ENCODE assay signal across 8 cellular contexts in the genomic region with DNA sequence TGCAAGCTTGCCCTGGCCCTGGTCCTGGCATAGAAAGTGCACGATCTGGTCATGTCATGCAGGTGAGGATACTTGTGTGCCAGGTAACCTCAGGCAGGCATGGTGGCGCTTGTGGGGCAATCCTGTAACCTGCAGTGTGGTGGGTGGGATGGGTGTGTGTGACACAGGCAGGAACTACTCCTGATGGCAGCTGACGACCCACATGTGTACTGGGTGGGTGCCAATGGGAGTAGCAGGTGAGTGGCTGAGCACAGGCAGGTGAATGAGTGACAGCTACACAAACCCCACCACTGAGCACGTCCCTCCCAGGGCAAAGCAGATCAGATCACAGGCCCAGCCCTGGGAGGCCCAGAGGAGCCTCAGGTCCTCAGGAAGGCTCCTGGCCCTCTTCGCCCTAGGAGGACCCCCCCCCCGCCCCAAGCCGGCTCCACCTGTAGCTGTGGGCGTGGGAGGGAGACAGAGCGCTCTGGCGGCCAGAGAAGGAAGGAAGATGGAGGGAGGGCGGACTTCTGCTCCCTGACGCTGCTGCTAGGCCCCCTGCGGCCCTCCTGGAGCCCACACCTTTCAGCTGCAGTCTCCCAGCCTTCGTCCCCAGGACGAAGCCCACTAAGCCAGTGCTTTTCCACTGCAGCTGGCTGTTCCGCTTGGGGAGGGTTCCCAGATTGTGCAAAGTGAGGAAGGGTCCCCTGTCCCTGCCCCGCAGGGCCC. TPM values are rescaled to one million over a fixed set of nuclear protein-coding genes. Genes with fewer than 3 reads are reported as not detected.
DNase-seq lines count a peak whose midpoint lies in the region; ATAC-seq, FAIRE-seq and TF ChIP-seq lines count a peak whose summit lies in the region.

No MANE protein-coding gene starts in this region.

- H3K36me3 ChIP-seq in keratinocyte (ENCODE audit: control insufficient read depth in 2 of 2, extremely low read depth in 1 of 2, insufficient read depth in 2 of 2, low read length in 2 of 2) (no peaks in the 10 kb centered on the region), subcutaneous abdominal adipose tissue (ENCODE audit: control insufficient read depth in 5 of 5, insufficient read depth in 5 of 5, low read length in 5 of 5) (peaks cover 11 to 18% (median 14%) of the 10 kb centered on the region in 5 donors)

- no peaks in the 10 kb centered on the region for H3K9me3 Mint-ChIP-seq in activated CD8-positive, alpha-beta T cell treated with anti-CD3 and anti-CD28 coated beads, Interleukin-2, amount 10 ng/mL, durations not matched to agents 7 days and 5 days (ENCODE audit: insufficient read depth)

- no peak overlapping the region for H2AFZ ChIP-seq in keratinocyte (ENCODE audit: control insufficient read depth, low read length)

- H3K4me3 ChIP-seq in keratinocyte (ENCODE audit: control insufficient read depth in 2 of 3, extremely low read depth in 1 of 3, insufficient read depth in 2 of 3, low read depth in 1 of 3, low read length in 3 of 3) (peak overlapping the region; percentile 86 to 88 (median 86)), subcutaneous abdominal adipose tissue (ENCODE audit: low read depth in 1 of 5, low read length in 5 of 5) (peak overlapping the region; percentile 71 to 97 (median 85))

- H3K9ac ChIP-seq in keratinocyte (ENCODE audit: control insufficient read depth, extremely low read depth, insufficient read depth, low read length) (peak overlapping the region; percentile 90), subcutaneous abdominal adipose tissue (ENCODE audit: low read length in 5 of 5) (peak overlapping the region in 3 of 5 donors; percentile 92 to 98 (median 96))

- FAIRE-seq in keratinocyte (lab: Jason Lieb, UNC): no peak

- no peak overlapping the region for H3K27ac Mint-ChIP-seq in activated CD8-positive, alpha-beta T cell treated with anti-CD3 and anti-CD28 coated beads, Interleukin-2, amount 10 ng/mL, durations not matched to agents 7 days and 5 days

- H3K4me1 ChIP-seq in keratinocyte (ENCODE audit: control insufficient read depth, extremely low read depth, insufficient read depth, low read length): peaks cover 16% of the 10 kb centered on the region
- H3K4me1 ChIP-seq in subcutaneous abdominal adipose tissue (ENCODE audit: control insufficient read depth in 5 of 5, insufficient read depth in 5 of 5, low read length in 5 of 5): peaks cover 7 to 33% (median 26%) of the 10 kb centered on the region in 5 donors

- H3K27me3 Mint-ChIP-seq in activated CD8-positive, alpha-beta T cell treated with anti-CD3 and anti-CD28 coated beads, Interleukin-2, amount 10 ng/mL, durations not matched to agents 7 days and 5 days (ENCODE audit: low read depth): no peaks in the 10 kb centered on the region

- dilution Hi-C loops in keratinocyte (cut with MboI; ENCODE audit: extremely low pct_ligation_motif_present, low sequenced_read_pairs): no loop called here

- H3K4me1 Mint-ChIP-seq in activated CD8-positive, alpha-beta T cell treated with anti-CD3 and anti-CD28 coated beads, Interleukin-2, amount 10 ng/mL, durations not matched to agents 7 days and 5 days (ENCODE audit: low read depth): peaks cover 22% of the 10 kb centered on the region

- no peaks in the 10 kb centered on the region for H3K79me2 ChIP-seq in keratinocyte (ENCODE audit: control insufficient read depth, insufficient read depth, low read length)

- no peaks in the 10 kb centered on the region for H3K9me1 ChIP-seq in keratinocyte (ENCODE audit: control insufficient read depth, extremely low read depth, insufficient read depth, low read length)

- peak overlapping the region; percentile 37 for H3K4me3 Mint-ChIP-seq in activated CD8-positive, alpha-beta T cell treated with anti-CD3 and anti-CD28 coated beads, Interleukin-2, amount 10 ng/mL, durations not matched to agents 7 days and 5 days

- H3K27me3 ChIP-seq in keratinocyte (ENCODE audit: control insufficient read depth, extremely low read depth, insufficient read depth, low read length) (no peaks in the 10 kb centered on the region), subcutaneous abdominal adipose tissue (ENCODE audit: control insufficient read depth in 5 of 5, insufficient read depth in 4 of 5, low read length in 5 of 5) (peaks cover 0 to 6% (median 0%) of the 10 kb centered on the region in 5 donors)

- DNase-seq in SHP77 (lab: John Stamatoyannopoulos, UW) (peak; percentile 2 to 19), SHP77 treated with DMSO at 0.1 percent for 48 hours (lab: John Stamatoyannopoulos, UW) (no peak), keratinocyte (ENCODE audit: low read depth, low spot score) (no peak)
- no peak for DNase-seq in activated CD8-positive, alpha-beta T cell treated with anti-CD3 and anti-CD28 coated beads, Interleukin-2, amount 10 ng/mL, durations not matched to agents 7 days and 5 days

- no peak overlapping the region for H3K27ac ChIP-seq in keratinocyte (ENCODE audit: control insufficient read depth, insufficient read depth, low read length)
- H3K27ac ChIP-seq in subcutaneous abdominal adipose tissue (ENCODE audit: low read depth, low read length): no peak overlapping the region

- TF ChIP-seq CTCF in keratinocyte (optimal IDR thresholded peaks at IDR 0.05 in 1 of 3, IDR thresholded peaks at IDR 0.05 in 1 of 3, conservative IDR thresholded peaks at IDR 0.05 in 1 of 3; ENCODE audit: extremely low read depth in 1 of 3, insufficient read depth in 2 of 3, low read length in 3 of 3): no peak

- POLR2A ChIA-PET in activated CD8-positive, alpha-beta T cell treated with anti-CD3 and anti-CD28 coated beads, Interleukin-2, amount 10 ng/mL, durations not matched to agents 7 days and 5 days (lab: Charles Lee): no interaction called here

- peak overlapping the region; percentile 99 for H3K4me2 ChIP-seq in keratinocyte (ENCODE audit: control insufficient read depth, extremely low read depth, insufficient read depth, low read depth, low read length)

- no peak for ATAC-seq in activated CD8-positive, alpha-beta T cell treated with anti-CD3 and anti-CD28 coated beads, Interleukin-2, amount 10 ng/mL, durations not matched to agents 7 days and 5 days
- no peak for ATAC-seq in GM19467 (IDR thresholded peaks at IDR 0.05; ENCODE audit: unreplicated experiment)
- ATAC-seq in GM19455 (IDR thresholded peaks at IDR 0.05; ENCODE audit: unreplicated experiment): no peak
- ATAC-seq in GM21576 (IDR thresholded peaks at IDR 0.05; ENCODE audit: unreplicated experiment): no peak

- H3K9me3 ChIP-seq in keratinocyte (ENCODE audit: control insufficient read depth, low read depth, low read length) (no peaks in the 10 kb centered on the region), subcutaneous abdominal adipose tissue (ENCODE audit: control insufficient read depth in 5 of 5, low read length in 5 of 5) (peaks cover 0 to 5% (median 2%) of the 10 kb centered on the region in 5 donors)

- CTCF ChIA-PET in activated CD8-positive, alpha-beta T cell treated with anti-CD3 and anti-CD28 coated beads, Interleukin-2, amount 10 ng/mL, durations not matched to agents 7 days and 5 days (lab: Charles Lee): interaction anchor here (0.9 kb wide), 1 partner anchor 34 kb away, joined by 3 read pairs; no protein-coding TSS in a partner anchor

- H4K20me1 ChIP-seq in keratinocyte (ENCODE audit: control insufficient read depth, extremely low read depth, insufficient read depth, low read length): no peaks in the 10 kb centered on the region

- peaks cover 15% of the 10 kb centered on the region for H3K36me3 Mint-ChIP-seq in activated CD8-positive, alpha-beta T cell treated with anti-CD3 and anti-CD28 coated beads, Interleukin-2, amount 10 ng/mL, durations not matched to agents 7 days and 5 days (ENCODE audit: low read depth)

RNA-seq across cellular contexts. Expression of gene ZNF181, which starts 1.3 kb away (rescaled TPM):
- 1 to 10 TPM; 3.8 to 4.1 TPM for total RNA-seq in activated CD8-positive, alpha-beta T cell treated with anti-CD3 and anti-CD28 coated beads, Interleukin-2, amount 10 ng/mL, durations not matched to agents 7 days and 5 days
- polyA plus RNA-seq in keratinocyte: 2.9 to 4.5 TPM (median 4.0 TPM) in 3 replicates
- polyA plus RNA-seq in keratinocyte (2011; ENCODE audit: low read depth): 3.7 TPM
- 2.0 and 2.9 TPM in 2 replicates for polyA plus RNA-seq in keratinocyte (2011; cell fraction: cytosol; rRNA removed)
- polyA plus RNA-seq in keratinocyte (2011; cell fraction: nucleus; rRNA removed): 5.9 and 8.3 TPM in 2 replicates
- 2.3 and 3.0 TPM in 2 replicates for polyA plus RNA-seq in keratinocyte (2012; ENCODE audit: low replicate concordance)
- 0.39 to 2.0 TPM (median 2.0 TPM) in 3 replicates for polyA minus RNA-seq in keratinocyte
- 1.2 TPM for polyA minus RNA-seq in keratinocyte (2011; cell fraction: cytosol; rRNA and poly(A)+ RNA removed)
- 2.0 and 4.0 TPM in 2 replicates for polyA minus RNA-seq in keratinocyte (2011; cell fraction: nucleus; rRNA and poly(A)+ RNA removed)

RNA-seq across cellular contexts. Expression of gene ZNF599, which starts 40.3 kb away (rescaled TPM):
- 1 to 10 TPM; 4.9 to 5.0 TPM for total RNA-seq in activated CD8-positive, alpha-beta T cell treated with anti-CD3 and anti-CD28 coated beads, Interleukin-2, amount 10 ng/mL, durations not matched to agents 7 days and 5 days
- polyA plus RNA-seq in keratinocyte: 2.8 to 5.3 TPM (median 3.6 TPM) in 3 replicates
- 0.91 TPM for polyA plus RNA-seq in keratinocyte (2011; ENCODE audit: low read depth)
- 3.1 and 3.3 TPM in 2 replicates for polyA plus RNA-seq in keratinocyte (2011; cell fraction: cytosol; rRNA removed)
- 5.6 and 6.8 TPM in 2 replicates for polyA plus RNA-seq in keratinocyte (2011; cell fraction: nucleus; rRNA removed)
- polyA plus RNA-seq in keratinocyte (2012; ENCODE audit: low replicate concordance): 1.9 and 2.5 TPM in 2 replicates
- 2.3 to 3.0 TPM (median 2.3 TPM) in 3 replicates for polyA minus RNA-seq in keratinocyte
- 5.4 TPM for polyA minus RNA-seq in keratinocyte (2011; cell fraction: cytosol; rRNA and poly(A)+ RNA removed)
- 0.93 and 1.6 TPM in 2 replicates for polyA minus RNA-seq in keratinocyte (2011; cell fraction: nucleus; rRNA and poly(A)+ RNA removed)

RNA-seq across cellular contexts. Expression of gene ZNF302, which starts 55.2 kb away (rescaled TPM):
- total RNA-seq in activated CD8-positive, alpha-beta T cell treated with anti-CD3 and anti-CD28 coated beads, Interleukin-2, amount 10 ng/mL, durations not matched to agents 7 days and 5 days: 10 to 100 TPM; 18.3 to 19.1 TPM
- 6.4 to 14.1 TPM (median 13.4 TPM) in 3 replicates for polyA plus RNA-seq in keratinocyte
- 2.5 TPM for polyA plus RNA-seq in keratinocyte (2011; ENCODE audit: low read depth)
- 3.1 and 5.8 TPM in 2 replicates for polyA plus RNA-seq in keratinocyte (2011; cell fraction: cytosol; rRNA removed)
- polyA plus RNA-seq in keratinocyte (2011; cell fraction: nucleus; rRNA removed): 31.5 and 41.6 TPM in 2 replicates
- polyA plus RNA-seq in keratinocyte (2012; ENCODE audit: low replicate concordance): 6.2 and 9.3 TPM in 2 replicates
- polyA minus RNA-seq in keratinocyte: 1.3 to 10.2 TPM (median 8.6 TPM) in 3 replicates
- polyA minus RNA-seq in keratinocyte (2011; cell fraction: cytosol; rRNA and poly(A)+ RNA removed): 3.1 TPM
- polyA minus RNA-seq in keratinocyte (2011; cell fraction: nucleus; rRNA and poly(A)+ RNA removed): 7.7 and 9.4 TPM in 2 replicates

RNA-seq across cellular contexts. Expression of gene SCGB2B2, which starts 55.7 kb away (rescaled TPM):
- under 1 TPM; 0.21 to 0.42 TPM for total RNA-seq in activated CD8-positive, alpha-beta T cell treated with anti-CD3 and anti-CD28 coated beads, Interleukin-2, amount 10 ng/mL, durations not matched to agents 7 days and 5 days
- polyA plus RNA-seq in keratinocyte: 0.04 to 0.14 TPM (median 0.10 TPM) in 3 replicates
- polyA plus RNA-seq in keratinocyte (2011; ENCODE audit: low read depth): not detected
- 0.03 TPM in 1 of 2 replicates, not detected in the other for polyA plus RNA-seq in keratinocyte (2011; cell fraction: cytosol; rRNA removed)
- 0.64 and 0.84 TPM in 2 replicates for polyA plus RNA-seq in keratinocyte (2011; cell fraction: nucleus; rRNA removed)
- polyA plus RNA-seq in keratinocyte (2012; ENCODE audit: low replicate concordance): not detected in 2 replicates
- polyA minus RNA-seq in keratinocyte: 0.22 to 0.23 TPM in 2 of 3 replicates, not detected in the other
- polyA minus RNA-seq in keratinocyte (2011; cell fraction: cytosol; rRNA and poly(A)+ RNA removed): not detected
- 0.42 and 1.6 TPM in 2 replicates for polyA minus RNA-seq in keratinocyte (2011; cell fraction: nucleus; rRNA and poly(A)+ RNA removed)

Comparison
In these comparisons a context has a peak if more than half of its experiments do, and no peak if none do; other contexts are left out.
1. DNase-seq: peak in SHP77 (2 of 2); none in SHP77 treated with DMSO at 0.1 percent for 48 hours (single experiment), activated CD8-positive, alpha-beta T cell treated with anti-CD3 and anti-CD28 coated beads, Interleukin-2, amount 10 ng/mL, durations not matched to agents 7 days and 5 days (single experiment) and keratinocyte (single experiment).